Comparison of ENCODE assay signal across 9 cellular contexts in genomic region chr19:49878744-49879070, GRCh38. TPM values are rescaled to one million over a fixed set of nuclear protein-coding genes. Genes with fewer than 3 reads are reported as not detected.
DNase-seq lines count a peak whose midpoint lies in the region; ATAC-seq, FAIRE-seq and TF ChIP-seq lines count a peak whose summit lies in the region.
"Had no signal": no experiment of that assay in that cellular context is flagged by ENCODE, and none has a peak within 500 bp of the region (broad histone marks: within the 10 kb centered on the region; RNA-seq: fewer than 3 reads in every experiment).

No MANE protein-coding gene starts in this region.

- H3K27me3 ChIP-seq in RWPE2 (ENCODE audit: insufficient read depth, poor library complexity, severe bottlenecking) (no peaks in the 10 kb centered on the region), gastroesophageal sphincter (no peaks in the 10 kb centered on the region), skeletal muscle satellite cell (ENCODE audit: control insufficient read depth, insufficient read depth, low read length) (no peaks in the 10 kb centered on the region), small intestine (ENCODE audit: control insufficient read depth in 2 of 2, insufficient read depth in 2 of 2, low read length in 2 of 2) (no peaks in the 10 kb centered on the region)

- ATAC-seq in RWPE2 (ENCODE audit: low read depth) (no peak), gastroesophageal sphincter (no peak), HG03354 (IDR thresholded peaks at IDR 0.05; ENCODE audit: poor library complexity, severe bottlenecking, unreplicated experiment) (no peak)

- no peak for TF ChIP-seq CTCF in GM12865 (IDR thresholded peaks at IDR 0.05; ENCODE audit: insufficient read depth, low read depth, low read length, missing control alignments)
- TF ChIP-seq CTCF in RWPE2 (IDR thresholded peaks at IDR 0.05; ENCODE audit: poor library complexity, severe bottlenecking): no peak
- TF ChIP-seq CTCF in gastroesophageal sphincter (IDR thresholded peaks at IDR 0.05): no peak

- peak overlapping the region; percentile 86 for H3K4me2 ChIP-seq in skeletal muscle satellite cell (ENCODE audit: low read length)

- 69 to 88% methylated on average over 3 to 4 of the region's 9 CpGs for WGBS in gastroesophageal sphincter (ENCODE audit: low coverage in 1 of 2), 2 donors
- 87 to 92% (median 88%) methylated on average over 9 of the region's 9 CpGs for WGBS in small intestine, 3 donors

- no peak for TF ChIP-seq POLR2A in gastroesophageal sphincter (IDR thresholded peaks at IDR 0.05)

- H3K36me3 ChIP-seq in RWPE2 (ENCODE audit: low read depth) (peaks cover 34% of the 10 kb centered on the region), gastroesophageal sphincter (peaks cover 0 to 58% of the 10 kb centered on the region in 2 donors), skeletal muscle satellite cell (ENCODE audit: insufficient read depth, low read length) (peaks cover 37% of the 10 kb centered on the region), small intestine (ENCODE audit: control insufficient read depth in 2 of 2, insufficient read depth in 2 of 2, low read length in 2 of 2) (peaks cover 16 to 26% of the 10 kb centered on the region in 2 donors)

- peak overlapping the region; percentile 89 for H3K4me3 ChIP-seq in GM12865 (ENCODE audit: low read depth, low read length)
- H3K4me3 ChIP-seq in RWPE2 (ENCODE audit: severe bottlenecking): peak overlapping the region; percentile 88
- peak overlapping the region in 1 of 2 donors; percentile 88 for H3K4me3 ChIP-seq in gastroesophageal sphincter
- H3K4me3 ChIP-seq in skeletal muscle satellite cell (ENCODE audit: low read length): peak overlapping the region; percentile 96
- no peak overlapping the region for H3K4me3 ChIP-seq in small intestine (ENCODE audit: low read depth in 1 of 2, low read length in 2 of 2)

- H3K27ac ChIP-seq in RWPE2 (ENCODE audit: poor library complexity, severe bottlenecking) (peak overlapping the region; percentile 81), gastroesophageal sphincter (peak overlapping the region in 3 of 4 donors; percentile 98 to 100 (median 100)), small intestine (ENCODE audit: low read depth in 1 of 2, low read length in 1 of 2) (peak overlapping the region in 1 of 2 donors; percentile 98)

- FAIRE-seq in small intestine (lab: Jason Lieb, UNC): no peak
- FAIRE-seq: colon had no signal

- no peak for DNase-seq in GM12865 (ENCODE audit: low read depth)
- DNase-seq in RWPE2 (ENCODE audit: low spot score): no peak
- no peak for DNase-seq in retina
- no peak for DNase-seq in small intestine
- no peak for DNase-seq in activated effector memory CD4-positive, alpha-beta T cell treated with anti-CD3 and anti-CD28 coated beads, Interleukin-2, amount 50 U/mL, for 16 hours

- no peaks in the 10 kb centered on the region for H3K9me3 ChIP-seq in RWPE2 (ENCODE audit: severe bottlenecking)
- peaks cover 0 to 4% (median 0%) of the 10 kb centered on the region in 3 donors for H3K9me3 ChIP-seq in gastroesophageal sphincter
- peaks cover 7% of the 10 kb centered on the region for H3K9me3 ChIP-seq in skeletal muscle satellite cell (replicated peaks; ENCODE audit: low read length)
- no peaks in the 10 kb centered on the region for H3K9me3 ChIP-seq in small intestine (ENCODE audit: control insufficient read depth, low read depth)

- TF ChIP-seq EP300 in gastroesophageal sphincter (IDR thresholded peaks at IDR 0.05): no peak

- peak overlapping the region; percentile 99 for H3K9ac ChIP-seq in skeletal muscle satellite cell (ENCODE audit: low read depth, low read length)

- no peaks in the 10 kb centered on the region for H3K4me1 ChIP-seq in RWPE2 (ENCODE audit: insufficient read depth, poor library complexity, severe bottlenecking)
- peaks cover 0 to 48% (median 18%) of the 10 kb centered on the region in 3 donors for H3K4me1 ChIP-seq in gastroesophageal sphincter
- H3K4me1 ChIP-seq in skeletal muscle satellite cell (ENCODE audit: control insufficient read depth, insufficient read depth, low read length): peaks cover 19% of the 10 kb centered on the region
- H3K4me1 ChIP-seq in small intestine (ENCODE audit: control insufficient read depth in 2 of 2, insufficient read depth in 1 of 2, low read depth in 1 of 2, low read length in 1 of 2): peaks cover 0 to 4% of the 10 kb centered on the region in 2 donors

RNA-seq across cellular contexts. Expression of gene TBC1D17, which starts 1.2 kb away (rescaled TPM):
- 10 to 100 TPM; 25.1 to 41.9 (median 37.3) TPM for total RNA-seq in gastroesophageal sphincter
- total RNA-seq in skeletal muscle satellite cell (2012; rRNA removed): 7.4 and 12.2 TPM in 2 replicates
- polyA plus RNA-seq in small intestine: 10 to 100 TPM; 23.6 to 52.6 (median 36.2) TPM

RNA-seq across cellular contexts. Expression of gene AKT1S1, which starts 1.6 kb away (rescaled TPM):
- total RNA-seq in gastroesophageal sphincter: 10 to 100 TPM; 14.4 to 24.6 (median 19.7) TPM
- total RNA-seq in skeletal muscle satellite cell (2012; rRNA removed): 11.7 and 13.1 TPM in 2 replicates
- polyA plus RNA-seq in small intestine: 10 to 100 TPM; 30.6 to 54.9 (median 35.1) TPM

RNA-seq across cellular contexts. Expression of gene PNKP, which starts 11.3 kb away (rescaled TPM):
- total RNA-seq in gastroesophageal sphincter: 10 to 100 TPM; 12.5 to 64.3 (median 29.4) TPM
- total RNA-seq in skeletal muscle satellite cell (2012; rRNA removed): 43.9 TPM in 2 replicates
- 10 to 100 TPM; 45.9 to 49.9 (median 49.4) TPM for polyA plus RNA-seq in small intestine

RNA-seq across cellular contexts. Expression of gene IL4I1, which starts 18.0 kb away (rescaled TPM):
- 1 to 10 TPM in 1 of 4 donors, under 1 TPM in 1, not detected in 2; 0.39 to 1.2 TPM for total RNA-seq in gastroesophageal sphincter
- total RNA-seq in skeletal muscle satellite cell (2012; rRNA removed): 0.25 and 1.1 TPM in 2 replicates
- 1 to 10 TPM in 2 of 3 donors, not detected in 1; 1.0 to 1.3 TPM for polyA plus RNA-seq in small intestine

RNA-seq across cellular contexts. Expression of gene PTOV1, which starts 27.7 kb away (rescaled TPM):
- 10 to 100 TPM; 52.9 to 89.1 (median 60.0) TPM for total RNA-seq in gastroesophageal sphincter
- 31.7 and 36.8 TPM in 2 replicates for total RNA-seq in skeletal muscle satellite cell (2012; rRNA removed)
- 100 to 1,000 TPM in 1 of 3 donors, 10 to 100 TPM in 2; 71.4 to 101 (median 74.8) TPM for polyA plus RNA-seq in small intestine

Comparison
In these comparisons a context has a peak if more than half of its experiments do, and no peak if none do; other contexts are left out.
1. H3K4me3 ChIP-seq: peak in GM12865 (single experiment), RWPE2 (single experiment) and skeletal muscle satellite cell (single experiment); none in small intestine (0 of 2).